Comparison of ENCODE assay signal across 8 cellular contexts in the genomic region with DNA sequence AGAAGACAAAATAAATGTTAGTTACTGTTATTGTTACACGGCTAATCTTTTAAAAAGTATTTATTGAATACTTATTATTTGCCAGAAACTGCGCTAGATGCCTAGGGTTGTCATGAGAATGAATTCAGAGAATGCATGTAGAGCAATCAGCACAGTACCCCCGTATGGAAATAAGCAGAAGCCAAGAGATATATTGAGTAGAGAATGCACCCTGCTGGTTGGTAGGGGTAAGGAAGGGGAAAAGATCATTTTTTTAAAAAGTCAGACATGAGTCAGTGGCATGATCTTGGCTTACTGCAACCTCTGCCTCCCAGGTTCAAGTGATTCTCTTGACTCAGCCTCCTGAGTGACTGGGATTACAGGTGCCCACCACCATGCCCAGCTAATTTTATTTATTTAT. TPM values are rescaled to one million over a fixed set of nuclear protein-coding genes. Genes with fewer than 3 reads are reported as not detected.
A peak's percentile ranks its signal among the peaks of the same experiment; 100 is the strongest.
DNase-seq lines count a peak whose midpoint lies in the region; ATAC-seq and TF ChIP-seq lines count a peak whose summit lies in the region.

No MANE protein-coding gene starts in this region.

- H3K4me1 Mint-ChIP-seq in H9, result peaks cover 7 to 10% of the 10 kb centered on the region in 2 experiments

- H3K4me2 ChIP-seq in H9 (ENCODE audit: insufficient read depth, insufficient read length, low read length) (no peak overlapping the region), MM.1S (ENCODE audit: low read depth, low read length) (no peak overlapping the region), mesendoderm (ENCODE audit: low read length) (no peak overlapping the region)

- no peak overlapping the region for H2AK5ac ChIP-seq in H9 (ENCODE audit: insufficient read length, low read length)
- H2AK5ac ChIP-seq in mesendoderm (ENCODE audit: low read length), result no peak overlapping the region

- intact Hi-C loops in left ventricle myocardium inferior (cut with micrococcal nuclease), result no loop called here
- intact Hi-C loops in left ventricle myocardium superior (cut with micrococcal nuclease), result no loop called here
- intact Hi-C loops in thyroid gland (cut with DNase I), result no loop called here

- no peak overlapping the region for H4K91ac ChIP-seq in H9 (ENCODE audit: insufficient read length, low read depth, low read length)

- H3K27ac ChIP-seq in left ventricle myocardium inferior (replicated peaks) (no peak overlapping the region), H9 (ENCODE audit: insufficient read length, low read depth, low read length) (no peak overlapping the region), MM.1S (ENCODE audit: low read length) (no peak overlapping the region), mesendoderm (ENCODE audit: low read depth, low read length) (no peak overlapping the region), thyroid gland (no peak overlapping the region)

- H2AFZ ChIP-seq in H9 (ENCODE audit: low read length) (no peak overlapping the region), MM.1S (ENCODE audit: low read length) (no peak overlapping the region)

- no peak overlapping the region for H2BK5ac ChIP-seq in H9 (ENCODE audit: insufficient read length, low read length)
- H2BK5ac ChIP-seq in mesendoderm (ENCODE audit: low read length), result no peak overlapping the region

- no peak overlapping the region for H2BK20ac ChIP-seq in H9 (ENCODE audit: low read depth, low read length, poor library complexity, severe bottlenecking)

- no peaks in the 10 kb centered on the region for H3K36me3 Mint-ChIP-seq in H9 (ENCODE audit: insufficient read depth in 1 of 3, low read depth in 3 of 3)

- H3T11ph ChIP-seq in H9 (ENCODE audit: low read length), result no peak overlapping the region

- TF ChIP-seq POLR2A in thyroid gland (IDR thresholded peaks at IDR 0.05), result no peak

- no peak overlapping the region for H3K14ac ChIP-seq in H9 (ENCODE audit: insufficient read depth, low read length)

- no peaks in the 10 kb centered on the region for H3K23me2 ChIP-seq in H9 (ENCODE audit: insufficient read length, low read depth, low read length, poor library complexity, severe bottlenecking)

- no peak overlapping the region for H3K4me3 ChIP-seq in left ventricle myocardium inferior
- no peak overlapping the region for H3K4me3 ChIP-seq in MM.1S (ENCODE audit: low read length)
- H3K4me3 ChIP-seq in mesendoderm (ENCODE audit: low read length), result no peak overlapping the region
- no peak overlapping the region for H3K4me3 ChIP-seq in thyroid gland (replicated peaks in 1 of 3)

- H3K9me2 ChIP-seq in MM.1S (replicated peaks; ENCODE audit: insufficient read depth, low read length), result no peaks in the 10 kb centered on the region

- H3K18ac ChIP-seq in H9 (ENCODE audit: insufficient read length, low read depth, low read length) (no peak overlapping the region), mesendoderm (ENCODE audit: low read length) (no peak overlapping the region)

- no peak overlapping the region for H3K9ac ChIP-seq in H9 (ENCODE audit: extremely low read depth, insufficient read length, low read length)
- no peak overlapping the region for H3K9ac ChIP-seq in MM.1S (ENCODE audit: low read length)
- H3K9ac ChIP-seq in mesendoderm (ENCODE audit: low read length), result no peak overlapping the region

- H3K79me1 ChIP-seq in H9 (ENCODE audit: insufficient read depth, low read depth, low read length, poor library complexity, severe bottlenecking) (no peaks in the 10 kb centered on the region), mesendoderm (ENCODE audit: low read length) (no peaks in the 10 kb centered on the region)

- no peaks in the 10 kb centered on the region for H3K27me3 Mint-ChIP-seq in H9 (ENCODE audit: low read depth)

- TF ChIP-seq CTCF in left ventricle myocardium inferior (IDR thresholded peaks at IDR 0.05; ENCODE audit: borderline replicate concordance) (peak; percentile 39), H9 (conservative IDR thresholded peaks at IDR 0.05) (peak; percentile 53; the same call in 2 of the 3 replicates), MM.1S (IDR thresholded peaks at IDR 0.05; ENCODE audit: low read length) (peak; percentile 35), thyroid gland (IDR thresholded peaks at IDR 0.05) (peak in 1 of 6 experiments; percentile 13)

- no peak overlapping the region for H4K5ac ChIP-seq in H9 (ENCODE audit: insufficient read length, low read depth, low read length)
- H4K5ac ChIP-seq in mesendoderm (ENCODE audit: low read length), result no peak overlapping the region

- H3F3A ChIP-seq in MM.1S (ENCODE audit: insufficient read depth, low read length), result no peaks in the 10 kb centered on the region

- DNase-seq in left ventricle myocardium inferior (no peak), left ventricle myocardium superior (no peak), H9 (no peak), MM.1S (peak; percentile 11), amniotic epithelial cell (ENCODE audit: low read depth) (peak; percentile 61), mesendoderm (peak; percentile 42), thyroid gland (no peak)

- H3K4me1 ChIP-seq in left ventricle myocardium inferior, result no peaks in the 10 kb centered on the region
- H3K4me1 ChIP-seq in H9 (ENCODE audit: insufficient read depth, low read length), result no peaks in the 10 kb centered on the region
- peaks cover 10% of the 10 kb centered on the region; the same call in 1 of the 2 replicates for H3K4me1 ChIP-seq in MM.1S (ENCODE audit: low read length)
- H3K4me1 ChIP-seq in mesendoderm (ENCODE audit: control insufficient read depth, low read depth, low read length), result no peaks in the 10 kb centered on the region
- no peaks in the 10 kb centered on the region for H3K4me1 ChIP-seq in thyroid gland

- no peak overlapping the region for H2BK15ac ChIP-seq in H9 (ENCODE audit: low read depth, low read length)
- no peak overlapping the region for H2BK15ac ChIP-seq in mesendoderm (replicated peaks; ENCODE audit: low read depth)

- H3K9me3 ChIP-seq in left ventricle myocardium inferior (replicated peaks), result no peaks in the 10 kb centered on the region
- H3K9me3 ChIP-seq in H9 (ENCODE audit: control insufficient read depth, low read depth, low read length), result peaks cover 10% of the 10 kb centered on the region
- no peaks in the 10 kb centered on the region for H3K9me3 ChIP-seq in MM.1S (replicated peaks; ENCODE audit: insufficient read depth, low read length)
- H3K9me3 ChIP-seq in thyroid gland, result no peaks in the 10 kb centered on the region

- H4K8ac ChIP-seq in H9 (replicated peaks; ENCODE audit: insufficient read length, low read depth, low read length) (no peak overlapping the region), mesendoderm (ENCODE audit: low read depth, low read length) (no peak overlapping the region)

- no peaks in the 10 kb centered on the region for H3K36me3 ChIP-seq in left ventricle myocardium inferior
- H3K36me3 ChIP-seq in MM.1S (replicated peaks; ENCODE audit: insufficient read depth, low read length), result no peaks in the 10 kb centered on the region
- no peaks in the 10 kb centered on the region for H3K36me3 ChIP-seq in mesendoderm (ENCODE audit: control insufficient read depth, insufficient read depth, low read length)
- no peaks in the 10 kb centered on the region for H3K36me3 ChIP-seq in thyroid gland

- H2BK120ac ChIP-seq in H9 (ENCODE audit: low read depth, low read length, poor library complexity, severe bottlenecking) (no peak overlapping the region), mesendoderm (ENCODE audit: low read depth, low read length) (no peak overlapping the region)

- no peak overlapping the region for H3K4me3 Mint-ChIP-seq in H9

- peaks cover 62 to 64% of the 10 kb centered on the region in 2 experiments for H3K9me3 Mint-ChIP-seq in H9

- H3K79me2 ChIP-seq in H9 (ENCODE audit: insufficient read depth, low read length) (no peaks in the 10 kb centered on the region), MM.1S (ENCODE audit: low read length) (no peaks in the 10 kb centered on the region), mesendoderm (ENCODE audit: control insufficient read depth, insufficient read depth, low read length) (no peaks in the 10 kb centered on the region)

- ATAC-seq in left ventricle myocardium superior (no peak), HG03571 (IDR thresholded peaks at IDR 0.05; ENCODE audit: unreplicated experiment) (no peak)

- H3K56ac ChIP-seq in H9 (ENCODE audit: insufficient read length, low read depth, low read length), result no peak overlapping the region
- no peak overlapping the region for H3K56ac ChIP-seq in mesendoderm (ENCODE audit: low read length)

- H2BK12ac ChIP-seq in H9 (ENCODE audit: insufficient read length, low read depth, low read length), result no peak overlapping the region

- WGBS in H9 (ENCODE audit: extremely low coverage, insufficient read length, low lambda C conversion rate), result no CpG with 5 or more reads among the region's 3 CpGs
- no CpG with 5 or more reads among the region's 3 CpGs for WGBS in mesendoderm (ENCODE audit: extremely low coverage, insufficient coverage, low lambda C conversion rate)
- WGBS in thyroid gland, 2 donors, result 55% methylated on average over 3 of the region's 3 CpGs

- H3K4ac ChIP-seq in H9 (ENCODE audit: low read depth, low read length) (no peak overlapping the region), mesendoderm (ENCODE audit: low read depth, low read length) (no peak overlapping the region)

- H3K27me3 ChIP-seq in left ventricle myocardium inferior (ENCODE audit: low read depth) (no peaks in the 10 kb centered on the region), H9 (ENCODE audit: insufficient read depth, low read length) (no peaks in the 10 kb centered on the region), MM.1S (replicated peaks; ENCODE audit: insufficient read depth, low read length) (no peaks in the 10 kb centered on the region), mesendoderm (ENCODE audit: insufficient read depth, low read length, poor library complexity) (no peaks in the 10 kb centered on the region), thyroid gland (no peaks in the 10 kb centered on the region)

- no peaks in the 10 kb centered on the region for H4K20me1 ChIP-seq in H9 (ENCODE audit: control insufficient read depth, insufficient read depth, insufficient read length)
- no peaks in the 10 kb centered on the region for H4K20me1 ChIP-seq in MM.1S (ENCODE audit: insufficient read depth, low read length)

- H3K23ac ChIP-seq in H9 (ENCODE audit: insufficient read length, low read depth, low read length) (no peak overlapping the region), mesendoderm (ENCODE audit: low read length) (no peak overlapping the region)

- no peak overlapping the region for H3K27ac Mint-ChIP-seq in H9

RNA-seq across cellular contexts. Expression of a gene that starts 13.1 kb away (rescaled TPM):
- total RNA-seq in left ventricle myocardium inferior (0.14 TPM), left ventricle myocardium superior (0.05 TPM), H9 (2021) (0.04 TPM in 2 replicates), thyroid gland (not detected)
- polyA plus RNA-seq in mesendoderm (2013, experiment 1 of 2), result 0.11 TPM
- polyA plus RNA-seq in mesendoderm (2013, experiment 2 of 2), result 0.11 TPM

Comparison
In these comparisons a context has a peak if more than half of its experiments do, and no peak if none do; other contexts are left out.
1. DNase-seq: peak in MM.1S (single experiment), amniotic epithelial cell (single experiment) and mesendoderm (single experiment); none in left ventricle myocardium inferior (single experiment), left ventricle myocardium superior (single experiment), H9 (single experiment) and thyroid gland (0 of 2).